31 cellular contexts compared by ENCODE assay signal in genomic region chr10:92834981-92835380, GRCh38. TPM values are rescaled to one million over a fixed set of nuclear protein-coding genes. Genes with fewer than 3 reads are reported as not detected.
DNase-seq lines count a peak whose midpoint lies in the region; ATAC-seq and TF ChIP-seq lines count a peak whose summit lies in the region.
"Had no signal": no experiment of that assay in that cellular context is flagged by ENCODE, and none has a peak within 500 bp of the region (broad histone marks: within the 10 kb centered on the region; RNA-seq: fewer than 3 reads in every experiment).

No MANE protein-coding gene starts in this region.

- H3K4me2 ChIP-seq in PC-9: no peak overlapping the region

- no peaks in the 10 kb centered on the region for H3K27me3 ChIP-seq in ACC112 (ENCODE audit: insufficient read depth, low read length)
- H3K27me3 ChIP-seq in PC-9 (ENCODE audit: insufficient read depth, low read depth): no peaks in the 10 kb centered on the region
- no peaks in the 10 kb centered on the region for H3K27me3 ChIP-seq in ascending aorta

- H2AFZ ChIP-seq in ACC112 (ENCODE audit: low read length, unreplicated experiment): peak overlapping the region; percentile 10
- no peak overlapping the region for H2AFZ ChIP-seq in PC-9

- no peak for ATAC-seq in HG03520 (IDR thresholded peaks at IDR 0.05; ENCODE audit: unreplicated experiment)
- ATAC-seq in HG03039 (IDR thresholded peaks at IDR 0.05; ENCODE audit: unreplicated experiment): no peak
- no peak for ATAC-seq in HG03442 (IDR thresholded peaks at IDR 0.05; ENCODE audit: unreplicated experiment)
- ATAC-seq: activated T-cell treated with anti-CD3 and anti-CD28 coated beads, Interleukin-2, amount 50 U/mL, for 4 hours; left colon had no signal

- no peaks in the 10 kb centered on the region for H3F3A ChIP-seq in PC-9 (ENCODE audit: insufficient read depth, low read depth)

- H4K20me1 ChIP-seq in PC-9 (ENCODE audit: insufficient read depth): no peaks in the 10 kb centered on the region

- DNase-seq in PC-9 (no peak), cardiac fibroblast (ENCODE audit: low read depth in 2 of 2) (peak; percentile 28 to 52), lung microvascular endothelial cell (ENCODE audit: low read depth in 2 of 2) (peak; percentile 61), ascending aorta (ENCODE audit: low spot score in 2 of 2) (no peak)
- DNase-seq: 8988T; activated CD4-positive, alpha-beta T cell treated with anti-CD3 and anti-CD28 coated beads for 4 hours; activated naive CD4-positive, alpha-beta T cell; activated T-cell treated with anti-CD3 and anti-CD28 coated beads, Interleukin-2, amount 50 U/mL, for 4 hours; central memory CD4-positive, alpha-beta T cell; COR-L47; DND-41; H9; Kasumi-1; left colon; mesenchymal stem cell; naive B cell; NCI-H1048; NCI-H2029; NCI-H226; NCI-H82; occipital lobe; OCI-M1; retina; SIG-M5; stimulated activated CD4-positive, alpha-beta T cell treated with anti-CD3 and anti-CD28 coated beads, Interleukin-4, amount 100 ng/mL, for 24 hours; stimulated activated naive CD4-positive, alpha-beta T cell treated with Interleukin-2 at 50 U/mL for 16 hours had no signal

- H3K36me3 ChIP-seq in ACC112 (ENCODE audit: insufficient read depth, low read length) (no peaks in the 10 kb centered on the region), PC-9 (ENCODE audit: low read depth) (no peaks in the 10 kb centered on the region), ascending aorta (no peaks in the 10 kb centered on the region)
- H3K36me3 ChIP-seq: thoracic aorta had no signal

- TF ChIP-seq CTCF in PC-9 (conservative IDR thresholded peaks at IDR 0.05) (no peak), cardiac fibroblast (IDR thresholded peaks at IDR 0.05; ENCODE audit: low read depth, low read length) (no peak), ascending aorta (IDR thresholded peaks at IDR 0.05) (no peak)

- POLR2A ChIA-PET in PC-9 (lab: Charles Lee; ENCODE audit: unreplicated experiment): no interaction called here

- CTCF ChIA-PET in PC-9 (lab: Charles Lee): no interaction called here

- H3K4me3 ChIP-seq in ACC112 (ENCODE audit: low read depth, low read length) (no peak overlapping the region), PC-9 (no peak overlapping the region), cardiac fibroblast (replicated peaks in 1 of 2; ENCODE audit: low read depth in 2 of 2, low read length in 2 of 2) (no peak overlapping the region), ascending aorta (no peak overlapping the region)
- H3K4me3 ChIP-seq: thoracic aorta had no signal

- BruUV-seq in PC-9 (replicated peaks; lab: Mats Ljungman, UMichigan): no TSS peak

- H3K27ac ChIP-seq in ACC112 (ENCODE audit: low read depth, low read length) (no peak overlapping the region), PC-9 (0 out of 2 replicates have a peak overlapping the region, but pooled peaks have one; percentile 9), ascending aorta (no peak overlapping the region)
- H3K27ac ChIP-seq: thoracic aorta had no signal

- peaks cover 10% of the 10 kb centered on the region for H3K4me1 ChIP-seq in ACC112 (ENCODE audit: control insufficient read depth, insufficient read depth, low read length, unreplicated experiment)
- peaks cover 8% of the 10 kb centered on the region for H3K4me1 ChIP-seq in PC-9 (replicated peaks; ENCODE audit: insufficient read depth)
- no peaks in the 10 kb centered on the region for H3K4me1 ChIP-seq in ascending aorta

- H3K79me2 ChIP-seq in ACC112 (ENCODE audit: control insufficient read depth, insufficient read depth, low read length, unreplicated experiment): no peaks in the 10 kb centered on the region
- no peaks in the 10 kb centered on the region for H3K79me2 ChIP-seq in PC-9 (ENCODE audit: low read depth)

- no peaks in the 10 kb centered on the region for H3K9me2 ChIP-seq in PC-9 (ENCODE audit: insufficient read depth)

- no peaks in the 10 kb centered on the region for H3K9me3 ChIP-seq in PC-9 (ENCODE audit: insufficient read depth, low read depth)
- no peaks in the 10 kb centered on the region for H3K9me3 ChIP-seq in ascending aorta
- H3K9me3 ChIP-seq: thoracic aorta had no signal

- intact Hi-C loops in PC-9 (cut with micrococcal nuclease; ENCODE audit: unreplicated experiment): no loop called here
- intact Hi-C loops in ascending aorta (cut with DNase I): no loop called here

RNA-seq across cellular contexts. Expression of gene EXOC6, which starts 13.3 kb away (rescaled TPM):
- total RNA-seq in PC-9 (2021) (9.3 and 12.5 TPM in 2 replicates), lung microvascular endothelial cell (201 and 390 TPM in 2 replicates), ascending aorta (12.2 TPM)

Comparison
In these comparisons a context has a peak if more than half of its experiments do, and no peak if none do; other contexts are left out.
1. DNase-seq: peak in cardiac fibroblast (2 of 2) and lung microvascular endothelial cell (2 of 2); none in PC-9 (0 of 2) and ascending aorta (0 of 2).
2. RNA of gene EXOC6, which starts 13.3 kb away (total RNA-seq): 201 to 390 TPM in lung microvascular endothelial cell; 12.2 TPM in ascending aorta (single experiment) and 9.3 to 12.5 TPM in PC-9; every median in the first group is over 10 times any median in the second.